ENCODE assay signal across 1 cellular context in the genomic region with DNA sequence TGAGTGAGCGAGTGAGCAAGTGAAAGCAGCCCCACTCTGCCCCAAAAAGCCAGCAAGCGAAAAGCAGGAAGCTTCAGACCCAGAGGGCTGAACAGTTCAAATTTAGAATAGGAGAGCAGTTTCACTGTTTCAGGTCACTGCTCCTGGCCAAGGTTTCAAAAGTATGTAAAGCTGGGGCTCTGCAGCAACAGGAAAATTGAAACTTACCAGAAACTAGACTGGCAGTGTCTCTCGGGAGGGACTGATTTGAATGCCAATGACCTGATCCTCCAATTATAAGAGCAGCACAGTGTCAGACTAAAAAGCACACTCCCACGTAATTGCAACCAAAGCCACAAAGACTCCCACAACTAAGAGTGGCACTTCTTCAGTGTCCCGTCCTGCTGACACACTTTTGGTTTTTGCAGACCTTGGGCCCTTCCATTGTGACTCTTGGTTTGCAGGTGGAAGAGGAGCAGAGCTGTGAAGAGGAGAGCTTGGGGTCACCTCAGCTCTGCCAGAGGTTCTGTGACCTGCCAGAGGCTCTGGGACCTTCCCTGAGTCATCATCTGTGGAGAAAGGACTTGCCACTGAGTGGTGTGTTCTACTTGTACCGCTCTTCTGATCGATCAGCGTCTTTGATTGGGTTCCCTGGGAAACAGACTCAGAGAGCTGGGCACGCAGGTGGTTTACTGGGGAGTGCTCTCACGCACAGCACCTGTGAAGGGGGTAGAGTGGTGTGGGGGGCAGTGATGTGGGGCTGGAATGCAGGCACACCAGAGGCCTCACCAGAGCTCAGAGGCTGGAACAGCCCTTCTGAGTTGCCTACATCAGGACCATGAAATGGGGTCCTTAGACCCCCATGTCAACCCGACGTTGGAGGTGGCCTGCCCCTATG.
A peak's percentile ranks its signal among the peaks of the same experiment; 100 is the strongest.
TF ChIP-seq lines count a peak whose summit lies in the region.

No MANE protein-coding gene starts in this region.

TF ChIP-seq in GM12878, 131 proteins besides CTCF, POLR2A, EP300 and RAD21 (continued from another document and continues in another):
- TF ChIP-seq, protein P1, sequence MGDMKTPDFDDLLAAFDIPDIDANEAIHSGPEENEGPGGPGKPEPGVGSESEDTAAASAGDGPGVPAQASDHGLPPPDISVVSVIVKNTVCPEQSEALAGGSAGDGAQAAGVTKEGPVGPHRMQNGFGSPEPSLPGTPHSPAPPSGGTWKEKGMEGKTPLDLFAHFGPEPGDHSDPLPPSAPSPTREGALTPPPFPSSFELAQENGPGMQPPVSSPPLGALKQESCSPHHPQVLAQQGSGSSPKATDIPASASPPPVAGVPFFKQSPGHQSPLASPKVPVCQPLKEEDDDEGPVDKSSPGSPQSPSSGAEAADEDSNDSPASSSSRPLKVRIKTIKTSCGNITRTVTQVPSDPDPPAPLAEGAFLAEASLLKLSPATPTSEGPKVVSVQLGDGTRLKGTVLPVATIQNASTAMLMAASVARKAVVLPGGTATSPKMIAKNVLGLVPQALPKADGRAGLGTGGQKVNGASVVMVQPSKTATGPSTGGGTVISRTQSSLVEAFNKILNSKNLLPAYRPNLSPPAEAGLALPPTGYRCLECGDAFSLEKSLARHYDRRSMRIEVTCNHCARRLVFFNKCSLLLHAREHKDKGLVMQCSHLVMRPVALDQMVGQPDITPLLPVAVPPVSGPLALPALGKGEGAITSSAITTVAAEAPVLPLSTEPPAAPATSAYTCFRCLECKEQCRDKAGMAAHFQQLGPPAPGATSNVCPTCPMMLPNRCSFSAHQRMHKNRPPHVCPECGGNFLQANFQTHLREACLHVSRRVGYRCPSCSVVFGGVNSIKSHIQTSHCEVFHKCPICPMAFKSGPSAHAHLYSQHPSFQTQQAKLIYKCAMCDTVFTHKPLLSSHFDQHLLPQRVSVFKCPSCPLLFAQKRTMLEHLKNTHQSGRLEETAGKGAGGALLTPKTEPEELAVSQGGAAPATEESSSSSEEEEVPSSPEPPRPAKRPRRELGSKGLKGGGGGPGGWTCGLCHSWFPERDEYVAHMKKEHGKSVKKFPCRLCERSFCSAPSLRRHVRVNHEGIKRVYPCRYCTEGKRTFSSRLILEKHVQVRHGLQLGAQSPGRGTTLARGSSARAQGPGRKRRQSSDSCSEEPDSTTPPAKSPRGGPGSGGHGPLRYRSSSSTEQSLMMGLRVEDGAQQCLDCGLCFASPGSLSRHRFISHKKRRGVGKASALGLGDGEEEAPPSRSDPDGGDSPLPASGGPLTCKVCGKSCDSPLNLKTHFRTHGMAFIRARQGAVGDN (IDR thresholded peaks at IDR 0.05) = no peak
- peak; percentile 86 for TF ChIP-seq FOXM1 (IDR thresholded peaks at IDR 0.05; ENCODE audit: low read depth, low read length)
- peak; percentile 86 for TF ChIP-seq TCF3 (IDR thresholded peaks at IDR 0.05; ENCODE audit: borderline replicate concordance, insufficient read depth, low read depth, low read length)
- TF ChIP-seq GATAD2B (conservative IDR thresholded peaks at IDR 0.05; ENCODE audit: low read depth) = peak; percentile 89
- no peak for TF ChIP-seq HDAC6 (IDR thresholded peaks at IDR 0.05; ENCODE audit: unreplicated experiment)
- peak; percentile 93 for TF ChIP-seq ZBED1 (IDR thresholded peaks at IDR 0.05; ENCODE audit: borderline replicate concordance)
- TF ChIP-seq MYB (IDR thresholded peaks at IDR 0.05; ENCODE audit: borderline replicate concordance, low read depth, low read length) = no peak
- TF ChIP-seq RFX5 (IDR thresholded peaks at IDR 0.05; ENCODE audit: low read depth, low read length) = 0 out of 2 replicates have a peak, but pooled peaks have one; percentile 40
- TF ChIP-seq, protein P2, sequence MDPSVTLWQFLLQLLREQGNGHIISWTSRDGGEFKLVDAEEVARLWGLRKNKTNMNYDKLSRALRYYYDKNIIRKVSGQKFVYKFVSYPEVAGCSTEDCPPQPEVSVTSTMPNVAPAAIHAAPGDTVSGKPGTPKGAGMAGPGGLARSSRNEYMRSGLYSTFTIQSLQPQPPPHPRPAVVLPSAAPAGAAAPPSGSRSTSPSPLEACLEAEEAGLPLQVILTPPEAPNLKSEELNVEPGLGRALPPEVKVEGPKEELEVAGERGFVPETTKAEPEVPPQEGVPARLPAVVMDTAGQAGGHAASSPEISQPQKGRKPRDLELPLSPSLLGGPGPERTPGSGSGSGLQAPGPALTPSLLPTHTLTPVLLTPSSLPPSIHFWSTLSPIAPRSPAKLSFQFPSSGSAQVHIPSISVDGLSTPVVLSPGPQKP (IDR thresholded peaks at IDR 0.05; ENCODE audit: low read depth, low read length) = 0 out of 2 replicates have a peak, but pooled peaks have one; percentile 37
- no peak; the same call in 1 of the 2 replicates for TF ChIP-seq TARDBP (IDR thresholded peaks at IDR 0.05; ENCODE audit: borderline replicate concordance)
- TF ChIP-seq TCF12 (IDR thresholded peaks at IDR 0.05; ENCODE audit: low read depth, low read length) = peak; percentile 84; the same call in 1 of the 2 replicates
- peak; percentile 98 for TF ChIP-seq NR2F1 (conservative IDR thresholded peaks at IDR 0.05)
- peak; percentile 81; the same call in 1 of the 2 replicates for TF ChIP-seq ESRRA (IDR thresholded peaks at IDR 0.05; ENCODE audit: low read length)
- no peak for TF ChIP-seq IRF3 (IDR thresholded peaks at IDR 0.05)
- peak; percentile 89 for TF ChIP-seq DPF2 (IDR thresholded peaks at IDR 0.05)
- no peak for TF ChIP-seq BRCA1 (IDR thresholded peaks at IDR 0.05; ENCODE audit: low read depth, low read length)
- TF ChIP-seq, protein P3, sequence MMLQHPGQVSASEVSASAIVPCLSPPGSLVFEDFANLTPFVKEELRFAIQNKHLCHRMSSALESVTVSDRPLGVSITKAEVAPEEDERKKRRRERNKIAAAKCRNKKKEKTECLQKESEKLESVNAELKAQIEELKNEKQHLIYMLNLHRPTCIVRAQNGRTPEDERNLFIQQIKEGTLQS (IDR thresholded peaks at IDR 0.05; ENCODE audit: borderline replicate concordance, extremely low read depth, low read depth, low read length) = no peak
- TF ChIP-seq ZNF384 (IDR thresholded peaks at IDR 0.05; ENCODE audit: borderline replicate concordance, low read depth, low read length) = peak; percentile 47; the same call in 1 of the 2 replicates
- peak; percentile 92 for TF ChIP-seq ATF7 (IDR thresholded peaks at IDR 0.05; ENCODE audit: low read depth)
- TF ChIP-seq SIX5 (IDR thresholded peaks at IDR 0.05; ENCODE audit: low read depth, low read length, severe bottlenecking) = no peak
- TF ChIP-seq USF1 (IDR thresholded peaks at IDR 0.05; ENCODE audit: borderline replicate concordance, extremely low read length, insufficient read depth, low read depth, low read length) = no peak
- TF ChIP-seq BMI1 (IDR thresholded peaks at IDR 0.05; ENCODE audit: borderline replicate concordance) = no peak; the same call in 1 of the 2 replicates
- no peak for TF ChIP-seq ASH2L (IDR thresholded peaks at IDR 0.05; ENCODE audit: borderline replicate concordance, low read depth)
- no peak for TF ChIP-seq SPI1 (IDR thresholded peaks at IDR 0.05; ENCODE audit: borderline replicate concordance, insufficient read depth, low read depth, low read length)
- no peak for TF ChIP-seq RBBP5 (conservative IDR thresholded peaks at IDR 0.05)
- TF ChIP-seq BCLAF1 (IDR thresholded peaks at IDR 0.05) = no peak
- 0 out of 2 replicates have a peak, but pooled peaks have one; percentile 11 for TF ChIP-seq TAF1 (IDR thresholded peaks at IDR 0.05; ENCODE audit: borderline replicate concordance, low read depth, low read length)
- no peak for TF ChIP-seq EZH2 (IDR thresholded peaks at IDR 0.05; ENCODE audit: borderline replicate concordance, control insufficient read depth, low read depth, low read length)
- no peak for TF ChIP-seq PML (IDR thresholded peaks at IDR 0.05; ENCODE audit: low read length)
- peak; percentile 97 for TF ChIP-seq PAX5 (IDR thresholded peaks at IDR 0.05; ENCODE audit: borderline replicate concordance, low read depth, low read length)
- TF ChIP-seq, protein P4, sequence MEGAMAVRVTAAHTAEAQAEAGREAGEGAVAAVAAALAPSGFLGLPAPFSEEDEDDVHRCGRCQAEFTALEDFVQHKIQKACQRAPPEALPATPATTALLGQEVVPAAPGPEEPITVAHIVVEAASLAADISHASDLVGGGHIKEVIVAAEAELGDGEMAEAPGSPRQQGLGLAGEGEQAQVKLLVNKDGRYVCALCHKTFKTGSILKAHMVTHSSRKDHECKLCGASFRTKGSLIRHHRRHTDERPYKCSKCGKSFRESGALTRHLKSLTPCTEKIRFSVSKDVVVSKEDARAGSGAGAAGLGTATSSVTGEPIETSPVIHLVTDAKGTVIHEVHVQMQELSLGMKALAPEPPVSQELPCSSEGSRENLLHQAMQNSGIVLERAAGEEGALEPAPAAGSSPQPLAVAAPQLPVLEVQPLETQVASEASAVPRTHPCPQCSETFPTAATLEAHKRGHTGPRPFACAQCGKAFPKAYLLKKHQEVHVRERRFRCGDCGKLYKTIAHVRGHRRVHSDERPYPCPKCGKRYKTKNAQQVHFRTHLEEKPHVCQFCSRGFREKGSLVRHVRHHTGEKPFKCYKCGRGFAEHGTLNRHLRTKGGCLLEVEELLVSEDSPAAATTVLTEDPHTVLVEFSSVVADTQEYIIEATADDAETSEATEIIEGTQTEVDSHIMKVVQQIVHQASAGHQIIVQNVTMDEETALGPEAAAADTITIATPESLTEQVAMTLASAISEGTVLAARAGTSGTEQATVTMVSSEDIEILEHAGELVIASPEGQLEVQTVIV (IDR thresholded peaks at IDR 0.05; ENCODE audit: borderline replicate concordance, partially characterized antibody) = no peak
- TF ChIP-seq, protein P5, sequence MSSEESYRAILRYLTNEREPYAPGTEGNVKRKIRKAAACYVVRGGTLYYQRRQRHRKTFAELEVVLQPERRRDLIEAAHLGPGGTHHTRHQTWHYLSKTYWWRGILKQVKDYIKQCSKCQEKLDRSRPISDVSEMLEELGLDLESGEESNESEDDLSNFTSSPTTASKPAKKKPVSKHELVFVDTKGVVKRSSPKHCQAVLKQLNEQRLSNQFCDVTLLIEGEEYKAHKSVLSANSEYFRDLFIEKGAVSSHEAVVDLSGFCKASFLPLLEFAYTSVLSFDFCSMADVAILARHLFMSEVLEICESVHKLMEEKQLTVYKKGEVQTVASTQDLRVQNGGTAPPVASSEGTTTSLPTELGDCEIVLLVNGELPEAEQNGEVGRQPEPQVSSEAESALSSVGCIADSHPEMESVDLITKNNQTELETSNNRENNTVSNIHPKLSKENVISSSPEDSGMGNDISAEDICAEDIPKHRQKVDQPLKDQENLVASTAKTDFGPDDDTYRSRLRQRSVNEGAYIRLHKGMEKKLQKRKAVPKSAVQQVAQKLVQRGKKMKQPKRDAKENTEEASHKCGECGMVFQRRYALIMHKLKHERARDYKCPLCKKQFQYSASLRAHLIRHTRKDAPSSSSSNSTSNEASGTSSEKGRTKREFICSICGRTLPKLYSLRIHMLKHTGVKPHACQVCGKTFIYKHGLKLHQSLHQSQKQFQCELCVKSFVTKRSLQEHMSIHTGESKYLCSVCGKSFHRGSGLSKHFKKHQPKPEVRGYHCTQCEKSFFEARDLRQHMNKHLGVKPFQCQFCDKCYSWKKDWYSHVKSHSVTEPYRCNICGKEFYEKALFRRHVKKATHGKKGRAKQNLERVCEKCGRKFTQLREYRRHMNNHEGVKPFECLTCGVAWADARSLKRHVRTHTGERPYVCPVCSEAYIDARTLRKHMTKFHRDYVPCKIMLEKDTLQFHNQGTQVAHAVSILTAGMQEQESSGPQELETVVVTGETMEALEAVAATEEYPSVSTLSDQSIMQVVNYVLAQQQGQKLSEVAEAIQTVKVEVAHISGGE (CRISPR knock-in tag; IDR thresholded peaks at IDR 0.05) = no peak
- peak; percentile 39 for TF ChIP-seq RAD51 (IDR thresholded peaks at IDR 0.05)
- TF ChIP-seq RUNX3 (IDR thresholded peaks at IDR 0.05; ENCODE audit: low read length) = peak; percentile 99
- peak; percentile 74; the same call in 1 of the 2 replicates for TF ChIP-seq CHD2 (IDR thresholded peaks at IDR 0.05; ENCODE audit: borderline replicate concordance, low read depth, low read length)
- TF ChIP-seq, protein P6, sequence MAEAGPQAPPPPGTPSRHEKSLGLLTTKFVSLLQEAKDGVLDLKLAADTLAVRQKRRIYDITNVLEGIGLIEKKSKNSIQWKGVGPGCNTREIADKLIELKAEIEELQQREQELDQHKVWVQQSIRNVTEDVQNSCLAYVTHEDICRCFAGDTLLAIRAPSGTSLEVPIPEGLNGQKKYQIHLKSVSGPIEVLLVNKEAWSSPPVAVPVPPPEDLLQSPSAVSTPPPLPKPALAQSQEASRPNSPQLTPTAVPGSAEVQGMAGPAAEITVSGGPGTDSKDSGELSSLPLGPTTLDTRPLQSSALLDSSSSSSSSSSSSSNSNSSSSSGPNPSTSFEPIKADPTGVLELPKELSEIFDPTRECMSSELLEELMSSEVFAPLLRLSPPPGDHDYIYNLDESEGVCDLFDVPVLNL (IDR thresholded peaks at IDR 0.05; ENCODE audit: low read depth, low read length) = no peak
